ENCODE assay signal across 8 cellular contexts in the genomic region with DNA sequence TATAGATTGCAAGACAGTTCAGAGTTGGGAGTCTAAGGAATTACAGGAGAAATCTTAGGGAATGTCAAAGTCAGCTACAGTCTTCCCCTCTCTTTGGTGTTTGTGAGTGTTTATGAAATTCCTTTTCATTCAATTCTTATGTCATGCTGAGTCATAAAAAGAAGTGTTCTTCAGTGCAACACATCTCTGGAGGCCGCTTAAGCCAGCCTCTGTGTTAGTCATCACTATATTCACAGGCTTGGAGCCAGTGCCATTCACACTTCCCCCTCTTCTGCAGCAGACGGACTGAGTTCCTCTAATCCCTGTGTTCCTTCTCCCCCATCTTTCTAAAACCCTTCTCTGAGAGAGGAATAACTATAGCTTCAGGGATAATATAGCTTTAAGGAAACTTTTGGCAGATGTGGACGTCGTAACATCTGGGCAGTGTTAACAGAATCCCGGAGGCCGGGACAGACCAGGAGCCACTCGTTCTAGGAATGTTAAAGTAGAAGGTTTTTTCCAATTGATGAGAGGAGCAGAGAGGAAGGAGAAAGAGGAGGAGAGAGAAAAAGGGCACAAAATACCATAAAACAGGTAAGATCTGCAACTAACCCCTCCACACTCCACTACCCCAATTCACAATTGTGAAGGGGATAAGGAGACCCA. TPM values are rescaled to one million over a fixed set of nuclear protein-coding genes. Genes with fewer than 3 reads are reported as not detected.
DNase-seq lines count a peak whose midpoint lies in the region; ATAC-seq and TF ChIP-seq lines count a peak whose summit lies in the region.

Gene SRPX2, plus strand, starts transcription at position 257 of the 645 bp plus-strand sequence. CDS start 2,124 bp downstream, outside the sequence.

- H3K9me3 Mint-ChIP-seq in neural crest cell = peaks cover 4% of the 10 kb centered on the region

- H3K27ac Mint-ChIP-seq in neural crest cell (ENCODE audit: unreplicated experiment) = peak within 1 kb of the TSS; percentile 52

- ATAC-seq in HG03095 (IDR thresholded peaks at IDR 0.05; ENCODE audit: unreplicated experiment) = no peak
- no peak for ATAC-seq in HG03025 (IDR thresholded peaks at IDR 0.05; ENCODE audit: low FRiP score, unreplicated experiment)

- peak; percentile 73 for DNase-seq in CD1c-positive myeloid dendritic cell (ENCODE audit: extremely low spot score)
- DNase-seq in LHCN-M2 (ENCODE audit: low read depth) = peak; percentile 86
- DNase-seq in dedifferentiated amniotic fluid mesenchymal stem cell (ENCODE audit: extremely low spot score) = peak; percentile 71
- no peak for DNase-seq in neural crest cell (ENCODE audit: low read depth, low spot score)
- DNase-seq in cerebellum (ENCODE audit: low spot score) = no peak
- DNase-seq in stimulated activated CD8-positive, alpha-beta memory T cell treated with anti-CD3 and anti-CD28 coated beads, Interleukin-4, amount 100 ng/mL, for 48 hours = no peak

- TF ChIP-seq CTCF in neural crest cell (conservative IDR thresholded peaks at IDR 0.05) = no peak

- no peak within 1 kb of the TSS for H3K4me3 Mint-ChIP-seq in neural crest cell

- H3K36me3 Mint-ChIP-seq in neural crest cell (ENCODE audit: low read depth) = no peaks in the 10 kb centered on the region

- peaks cover 22% of the 10 kb centered on the region for H3K4me1 Mint-ChIP-seq in neural crest cell

- no peaks in the 10 kb centered on the region for H3K27me3 Mint-ChIP-seq in neural crest cell (ENCODE audit: low read depth)

RNA-seq across cellular contexts. Expression of gene SRPX2, which starts in this region (rescaled TPM):
- 62.8 and 74.5 TPM in 2 replicates for total RNA-seq in LHCN-M2 (2014; rRNA removed)
- 59.1 TPM for polyA plus RNA-seq in LHCN-M2 (2012)
- total RNA-seq in neural crest cell = 0.30 and 0.35 TPM in 2 replicates
- 1.4 TPM for total RNA-seq in cerebellum

Comparison
In these comparisons a context has a peak if more than half of its experiments do, and no peak if none do; other contexts are left out.
1. RNA of gene SRPX2 (total RNA-seq): 62.8 to 74.5 TPM in LHCN-M2; 1.4 TPM in cerebellum (single experiment) and 0.30 to 0.35 TPM in neural crest cell; every median in the first group is over 10 times any median in the second.
2. DNase-seq: peak in CD1c-positive myeloid dendritic cell (single experiment), LHCN-M2 (single experiment) and dedifferentiated amniotic fluid mesenchymal stem cell (single experiment); none in neural crest cell (single experiment), cerebellum (single experiment) and stimulated activated CD8-positive, alpha-beta memory T cell treated with anti-CD3 and anti-CD28 coated beads, Interleukin-4, amount 100 ng/mL, for 48 hours (single experiment).